In genomic region chr6:87391334-87391733, GRCh38 we compare ENCODE assay signal across 9 cellular contexts. TPM values are rescaled to one million over a fixed set of nuclear protein-coding genes. Genes with fewer than 3 reads are reported as not detected.
DNase-seq lines count a peak whose midpoint lies in the region; ATAC-seq and TF ChIP-seq lines count a peak whose summit lies in the region.
"Had no signal": no experiment of that assay in that cellular context is flagged by ENCODE, and none has a peak within 500 bp of the region (broad histone marks: within the 10 kb centered on the region; RNA-seq: fewer than 3 reads in every experiment).

No MANE protein-coding gene starts in this region.

- TF ChIP-seq CTCF in GM23338 (conservative IDR thresholded peaks at IDR 0.05; ENCODE audit: low read depth in 2 of 2) (peak; percentile 77 to 97), brain (conservative IDR thresholded peaks at IDR 0.05) (peak; percentile 31 to 39), nephron (IDR thresholded peaks at IDR 0.05; ENCODE audit: unreplicated experiment in 3 of 3) (peak in 2 of 3 experiments; percentile 22 to 32)

- no peaks in the 10 kb centered on the region for H3K4me1 ChIP-seq in GM23338 (ENCODE audit: insufficient read depth)

- no peaks in the 10 kb centered on the region for H4K20me1 ChIP-seq in GM23338 (replicated peaks; ENCODE audit: insufficient read depth)

- H3K27me3 ChIP-seq in GM23338 (ENCODE audit: insufficient read depth) = no peaks in the 10 kb centered on the region

- in situ Hi-C loops in G401 (cut with HindIII; ENCODE audit: low sequenced_read_pairs) = no loop called here

- no peaks in the 10 kb centered on the region for H3F3A ChIP-seq in GM23338 (replicated peaks; ENCODE audit: low read depth)

- H3K9me3 Mint-ChIP-seq in GM23338 (no peaks in the 10 kb centered on the region), brain (no peaks in the 10 kb centered on the region), nephron (no peaks in the 10 kb centered on the region)

- ATAC-seq in GM23338 (peak; percentile 97), HG03025 (IDR thresholded peaks at IDR 0.05; ENCODE audit: low FRiP score, unreplicated experiment) (no peak)

- no peaks in the 10 kb centered on the region for H3K79me2 ChIP-seq in GM23338 (replicated peaks; ENCODE audit: insufficient read depth)

- no peaks in the 10 kb centered on the region for H3K4me1 Mint-ChIP-seq in GM23338
- H3K4me1 Mint-ChIP-seq in brain = peaks cover 4% of the 10 kb centered on the region
- H3K4me1 Mint-ChIP-seq in nephron = no peaks in the 10 kb centered on the region

- no peaks in the 10 kb centered on the region for H3K36me3 ChIP-seq in GM23338 (ENCODE audit: insufficient read depth)

- no peak overlapping the region for H3K4me3 ChIP-seq in GM23338

- H3K9me2 ChIP-seq in GM23338 (ENCODE audit: insufficient read depth) = no peaks in the 10 kb centered on the region

- no peak overlapping the region for H3K4me2 ChIP-seq in GM23338

- no peak overlapping the region for H2AFZ ChIP-seq in GM23338

- H3K27ac Mint-ChIP-seq in GM23338 (no peak overlapping the region), brain (no peak overlapping the region), nephron (no peak overlapping the region)

- no peaks in the 10 kb centered on the region for H3K27me3 Mint-ChIP-seq in GM23338 (ENCODE audit: insufficient read depth, low read depth, poor library complexity)
- H3K27me3 Mint-ChIP-seq in brain = no peaks in the 10 kb centered on the region
- H3K27me3 Mint-ChIP-seq in nephron (ENCODE audit: low read depth) = no peaks in the 10 kb centered on the region

- H3K27ac ChIP-seq in GM23338 (ENCODE audit: low read depth) = no peak overlapping the region

- H3K4me3 Mint-ChIP-seq in GM23338 (no peak overlapping the region), brain (no peak overlapping the region), nephron (no peak overlapping the region)

- DNase-seq in G401 (ENCODE audit: low spot score) = peak; percentile 19
- DNase-seq in GM23338 (ENCODE audit: low spot score) = peak; percentile 81
- peak; percentile 8 for DNase-seq in NCI-H2029 treated with DMSO at 0.1 percent for 48 hours (lab: John Stamatoyannopoulos, UW)
- no peak for DNase-seq in activated gamma-delta T cell (lab: John Stamatoyannopoulos, UW)
- DNase-seq in stimulated activated CD8-positive, alpha-beta memory T cell treated with anti-CD3 and anti-CD28 coated beads, Interleukin-4, amount 100 ng/mL, for 48 hours = no peak

- H3K36me3 Mint-ChIP-seq in GM23338 (ENCODE audit: low read depth) = no peaks in the 10 kb centered on the region
- H3K36me3 Mint-ChIP-seq in brain = no peaks in the 10 kb centered on the region
- H3K36me3 Mint-ChIP-seq in nephron (ENCODE audit: low read depth) = no peaks in the 10 kb centered on the region

TF ChIP-seq in GM23338, 12 proteins besides CTCF, POLR2A, EP300 and RAD21:
- TF ChIP-seq ZNF462 (CRISPR knock-in tag; IDR thresholded peaks at IDR 0.05) = no peak

RNA-seq across cellular contexts. Expression of gene CFAP206, which starts 16.4 kb away (rescaled TPM):
- 1.5 and 7.7 TPM in 2 replicates for total RNA-seq in G401 (2014; rRNA removed; shearing (Covaris generic))
- total RNA-seq in GM23338 (2014; rRNA removed; shearing (Covaris generic)) = not detected in 2 replicates
- polyA plus RNA-seq in GM23338 (2016; fragmentation: Nextera tagmentation; extraction: Ambion mirVana) = not detected in 2 replicates
- 1.0 TPM for polyA plus RNA-seq in brain (ENCODE audit: insufficient read depth, low read depth, low replicate concordance)
- total RNA-seq: skeletal muscle tissue had no signal

RNA-seq across cellular contexts. Expression of gene C6orf163, which starts 46.7 kb away (rescaled TPM):
- total RNA-seq in G401 (2014; rRNA removed; shearing (Covaris generic)) = 0.34 and 0.80 TPM in 2 replicates
- total RNA-seq in GM23338 (2014; rRNA removed; shearing (Covaris generic)) = 2.3 and 3.1 TPM in 2 replicates
- polyA plus RNA-seq in GM23338 (2016; fragmentation: Nextera tagmentation; extraction: Ambion mirVana) (4.1 and 5.4 TPM in 2 replicates), brain (ENCODE audit: insufficient read depth, low read depth, low replicate concordance) (0.25 TPM)

Comparison
In these comparisons a context has a peak if more than half of its experiments do, and no peak if none do; other contexts are left out.
1. DNase-seq: peak in G401 (single experiment), GM23338 (single experiment) and NCI-H2029 treated with DMSO at 0.1 percent for 48 hours (single experiment); none in activated gamma-delta T cell (single experiment) and stimulated activated CD8-positive, alpha-beta memory T cell treated with anti-CD3 and anti-CD28 coated beads, Interleukin-4, amount 100 ng/mL, for 48 hours (single experiment).
2. CTCF ChIP-seq: peak in every context shown above with its lines; median percentile 87 in GM23338; 35 in brain; 27 in nephron.